Comparison of ENCODE assay signal across 1 cellular context in the genomic region with DNA sequence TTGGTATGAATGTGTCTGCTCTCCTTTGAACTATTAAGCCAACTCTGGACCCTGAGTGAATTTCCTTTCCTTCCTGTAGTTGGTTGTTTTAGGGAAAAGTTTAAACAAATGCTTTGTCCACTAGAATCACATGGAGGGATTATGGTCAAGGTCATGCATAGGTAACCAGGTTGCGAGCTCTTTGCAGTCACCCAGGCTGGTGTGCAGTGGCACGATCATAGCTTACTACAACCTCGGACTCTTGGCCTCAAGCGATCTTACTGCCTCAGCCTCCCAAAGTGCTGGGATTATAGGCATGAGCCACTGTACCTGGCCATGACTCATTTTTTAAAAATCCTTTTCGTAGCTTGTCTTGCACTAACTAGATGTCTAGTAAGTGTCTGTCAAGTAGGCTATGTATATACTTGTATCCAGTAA.
TF ChIP-seq lines count a peak whose summit lies in the region.

No MANE protein-coding gene starts in this region.

TF ChIP-seq in HepG2, 621 proteins besides CTCF, POLR2A, EP300 and RAD21 (continued from another document and continues in another):
- TF ChIP-seq GRHL1 (CRISPR knock-in tag; conservative IDR thresholded peaks at IDR 0.05), result no peak
- TF ChIP-seq SNAI1 (CRISPR knock-in tag; IDR thresholded peaks at IDR 0.05; ENCODE audit: borderline replicate concordance), result no peak
- TF ChIP-seq SIN3A (IDR thresholded peaks at IDR 0.05; ENCODE audit: borderline replicate concordance, low read depth, low read length), result no peak
- TF ChIP-seq, protein P1, sequence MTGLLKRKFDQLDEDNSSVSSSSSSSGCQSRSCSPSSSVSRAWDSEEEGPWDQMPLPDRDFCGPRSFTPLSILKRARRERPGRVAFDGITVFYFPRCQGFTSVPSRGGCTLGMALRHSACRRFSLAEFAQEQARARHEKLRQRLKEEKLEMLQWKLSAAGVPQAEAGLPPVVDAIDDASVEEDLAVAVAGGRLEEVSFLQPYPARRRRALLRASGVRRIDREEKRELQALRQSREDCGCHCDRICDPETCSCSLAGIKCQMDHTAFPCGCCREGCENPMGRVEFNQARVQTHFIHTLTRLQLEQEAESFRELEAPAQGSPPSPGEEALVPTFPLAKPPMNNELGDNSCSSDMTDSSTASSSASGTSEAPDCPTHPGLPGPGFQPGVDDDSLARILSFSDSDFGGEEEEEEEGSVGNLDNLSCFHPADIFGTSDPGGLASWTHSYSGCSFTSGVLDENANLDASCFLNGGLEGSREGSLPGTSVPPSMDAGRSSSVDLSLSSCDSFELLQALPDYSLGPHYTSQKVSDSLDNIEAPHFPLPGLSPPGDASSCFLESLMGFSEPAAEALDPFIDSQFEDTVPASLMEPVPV (CRISPR knock-in tag; IDR thresholded peaks at IDR 0.05), result no peak
- TF ChIP-seq KDM1A (CRISPR knock-in tag; IDR thresholded peaks at IDR 0.05), result 0 out of 2 replicates have a peak, but pooled peaks have one; percentile 25
- TF ChIP-seq ZNF609 (CRISPR knock-in tag; IDR thresholded peaks at IDR 0.05; ENCODE audit: borderline replicate concordance), result peak; percentile 80
- no peak for TF ChIP-seq ZNF841 (CRISPR knock-in tag; IDR thresholded peaks at IDR 0.05; ENCODE audit: borderline replicate concordance)
- no peak for TF ChIP-seq ZNF24 (IDR thresholded peaks at IDR 0.05)
- TF ChIP-seq ZBTB21 (CRISPR knock-in tag; IDR thresholded peaks at IDR 0.05), result no peak
- no peak for TF ChIP-seq SRY (CRISPR knock-in tag; IDR thresholded peaks at IDR 0.05)
- no peak for TF ChIP-seq GLMP (CRISPR knock-in tag; IDR thresholded peaks at IDR 0.05; ENCODE audit: borderline replicate concordance)
- TF ChIP-seq ZSCAN21 (CRISPR knock-in tag; IDR thresholded peaks at IDR 0.05; ENCODE audit: borderline replicate concordance), result peak; percentile 59; the same call in 1 of the 2 replicates
- TF ChIP-seq NCOA2 (CRISPR knock-in tag; IDR thresholded peaks at IDR 0.05), result peak; percentile 87
- TF ChIP-seq, protein P2, sequence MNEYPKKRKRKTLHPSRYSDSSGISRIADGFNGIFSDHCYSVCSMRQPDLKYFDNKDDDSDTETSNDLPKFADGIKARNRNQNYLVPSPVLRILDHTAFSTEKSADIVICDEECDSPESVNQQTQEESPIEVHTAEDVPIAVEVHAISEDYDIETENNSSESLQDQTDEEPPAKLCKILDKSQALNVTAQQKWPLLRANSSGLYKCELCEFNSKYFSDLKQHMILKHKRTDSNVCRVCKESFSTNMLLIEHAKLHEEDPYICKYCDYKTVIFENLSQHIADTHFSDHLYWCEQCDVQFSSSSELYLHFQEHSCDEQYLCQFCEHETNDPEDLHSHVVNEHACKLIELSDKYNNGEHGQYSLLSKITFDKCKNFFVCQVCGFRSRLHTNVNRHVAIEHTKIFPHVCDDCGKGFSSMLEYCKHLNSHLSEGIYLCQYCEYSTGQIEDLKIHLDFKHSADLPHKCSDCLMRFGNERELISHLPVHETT (CRISPR knock-in tag; conservative IDR thresholded peaks at IDR 0.05), result no peak
- no peak for TF ChIP-seq MLLT10 (CRISPR knock-in tag; IDR thresholded peaks at IDR 0.05)
- peak; percentile 78 for TF ChIP-seq ARNTL (CRISPR knock-in tag; IDR thresholded peaks at IDR 0.05)
- peak; percentile 100 for TF ChIP-seq HOMEZ (CRISPR knock-in tag; IDR thresholded peaks at IDR 0.05; ENCODE audit: low read depth)
- no peak for TF ChIP-seq ASH2L (IDR thresholded peaks at IDR 0.05; ENCODE audit: insufficient read length, low read depth, low read length)
- peak; percentile 72; the same call in 1 of the 2 replicates for TF ChIP-seq ZBTB7B (CRISPR knock-in tag; IDR thresholded peaks at IDR 0.05)
- no peak for TF ChIP-seq HNRNPLL (IDR thresholded peaks at IDR 0.05; ENCODE audit: low read depth, low read length, poor library complexity, severe bottlenecking)
- TF ChIP-seq, protein P3, sequence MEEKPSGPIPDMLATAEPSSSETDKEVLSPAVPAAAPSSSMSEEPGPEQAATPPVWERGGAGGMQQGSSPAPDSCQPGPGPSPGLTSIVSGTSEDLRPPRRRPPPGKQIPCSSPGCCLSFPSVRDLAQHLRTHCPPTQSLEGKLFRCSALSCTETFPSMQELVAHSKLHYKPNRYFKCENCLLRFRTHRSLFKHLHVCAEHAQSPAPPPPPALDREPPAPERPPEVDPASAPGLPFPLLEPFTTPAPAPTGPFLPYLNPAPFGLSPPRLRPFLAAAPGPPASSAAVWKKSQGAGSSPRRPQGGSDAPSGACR (CRISPR knock-in tag; IDR thresholded peaks at IDR 0.05), result no peak
- TF ChIP-seq ZNF496 (CRISPR knock-in tag; IDR thresholded peaks at IDR 0.05; ENCODE audit: insufficient replicate concordance), result no peak
- TF ChIP-seq DNMT3B (CRISPR knock-in tag; conservative IDR thresholded peaks at IDR 0.05), result no peak
- TF ChIP-seq PRPF4 (IDR thresholded peaks at IDR 0.05; ENCODE audit: low read depth, low read length, poor library complexity, severe bottlenecking), result no peak
- TF ChIP-seq LRRFIP1 (CRISPR knock-in tag; conservative IDR thresholded peaks at IDR 0.05), result no peak
- TF ChIP-seq NFE2L2 (IDR thresholded peaks at IDR 0.05; ENCODE audit: low read length), result no peak
- no peak for TF ChIP-seq ELF1 (CRISPR knock-in tag; IDR thresholded peaks at IDR 0.05)
- TF ChIP-seq, protein P4, sequence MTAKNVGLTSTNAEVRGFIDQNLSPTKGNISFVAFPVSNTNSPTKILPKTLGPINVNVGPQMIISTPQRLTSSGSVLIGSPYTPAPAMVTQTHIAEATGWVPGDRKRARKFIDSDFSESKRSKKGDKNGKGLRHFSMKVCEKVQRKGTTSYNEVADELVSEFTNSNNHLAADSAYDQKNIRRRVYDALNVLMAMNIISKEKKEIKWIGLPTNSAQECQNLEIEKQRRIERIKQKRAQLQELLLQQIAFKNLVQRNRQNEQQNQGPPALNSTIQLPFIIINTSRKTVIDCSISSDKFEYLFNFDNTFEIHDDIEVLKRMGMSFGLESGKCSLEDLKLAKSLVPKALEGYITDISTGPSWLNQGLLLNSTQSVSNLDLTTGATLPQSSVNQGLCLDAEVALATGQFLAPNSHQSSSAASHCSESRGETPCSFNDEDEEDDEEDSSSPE (CRISPR knock-in tag; IDR thresholded peaks at IDR 0.05), result peak; percentile 49
- TF ChIP-seq ZNF275 (CRISPR knock-in tag; IDR thresholded peaks at IDR 0.05; ENCODE audit: borderline replicate concordance), result no peak
- TF ChIP-seq, protein P5, sequence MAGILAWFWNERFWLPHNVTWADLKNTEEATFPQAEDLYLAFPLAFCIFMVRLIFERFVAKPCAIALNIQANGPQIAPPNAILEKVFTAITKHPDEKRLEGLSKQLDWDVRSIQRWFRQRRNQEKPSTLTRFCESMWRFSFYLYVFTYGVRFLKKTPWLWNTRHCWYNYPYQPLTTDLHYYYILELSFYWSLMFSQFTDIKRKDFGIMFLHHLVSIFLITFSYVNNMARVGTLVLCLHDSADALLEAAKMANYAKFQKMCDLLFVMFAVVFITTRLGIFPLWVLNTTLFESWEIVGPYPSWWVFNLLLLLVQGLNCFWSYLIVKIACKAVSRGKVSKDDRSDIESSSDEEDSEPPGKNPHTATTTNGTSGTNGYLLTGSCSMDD (CRISPR knock-in tag; IDR thresholded peaks at IDR 0.05), result no peak
- TF ChIP-seq ZNF20 (CRISPR knock-in tag; IDR thresholded peaks at IDR 0.05), result no peak
- no peak for TF ChIP-seq ATRX (CRISPR knock-in tag; IDR thresholded peaks at IDR 0.05; ENCODE audit: borderline replicate concordance)
- TF ChIP-seq HMGA1 (CRISPR knock-in tag; conservative IDR thresholded peaks at IDR 0.05), result no peak
- TF ChIP-seq ONECUT2 (CRISPR knock-in tag; IDR thresholded peaks at IDR 0.05), result no peak
- TF ChIP-seq GABPB1 (CRISPR knock-in tag; IDR thresholded peaks at IDR 0.05), result peak; percentile 48
- TF ChIP-seq RBAK (CRISPR knock-in tag; IDR thresholded peaks at IDR 0.05), result no peak
